In genomic region chr2:23637011-23637778, GRCh38 we compare ENCODE assay signal across 11 cellular contexts.
A peak's percentile ranks its signal among the peaks of the same experiment; 100 is the strongest.
DNase-seq lines count a peak whose midpoint lies in the region; ATAC-seq and TF ChIP-seq lines count a peak whose summit lies in the region.
"Had no signal": no experiment of that assay in that cellular context is flagged by ENCODE, and none has a peak within 500 bp of the region (broad histone marks: within the 10 kb centered on the region; RNA-seq: fewer than 3 reads in every experiment).

No MANE protein-coding gene starts in this region.

- H3K4me3 ChIP-seq in AG04449 (ENCODE audit: low read depth, low read length) = no peak overlapping the region
- H3K4me3 ChIP-seq in neural cell (ENCODE audit: low read length) = no peak overlapping the region
- H3K4me3 ChIP-seq in MM.1S (ENCODE audit: low read length) = no peak overlapping the region
- H3K4me3 ChIP-seq: BLaER1 treated with 17β-estradiol and CSF1 and Interleukin-3, amounts not matched to agents 10 nM and 100 nM; body of pancreas had no signal

- H3K27ac ChIP-seq in neural cell (ENCODE audit: low read length) (peak overlapping the region; percentile 58), MM.1S (ENCODE audit: low read length) (no peak overlapping the region)
- H3K27ac ChIP-seq: BLaER1 treated with 17β-estradiol and CSF1 and Interleukin-3, amounts not matched to agents 10 nM and 100 nM; body of pancreas had no signal

- H3K79me2 ChIP-seq in neural cell (replicated peaks; ENCODE audit: insufficient read depth, low read length) = no peaks in the 10 kb centered on the region
- no peaks in the 10 kb centered on the region for H3K79me2 ChIP-seq in MM.1S (ENCODE audit: low read length)

- H2AFZ ChIP-seq in neural cell (ENCODE audit: low read depth, low read length) = no peak overlapping the region
- H2AFZ ChIP-seq in MM.1S (ENCODE audit: low read length) = no peak overlapping the region

- TF ChIP-seq CTCF in AG04449 (IDR thresholded peaks at IDR 0.05; ENCODE audit: insufficient read depth, low read length, missing control alignments) (no peak), neural cell (IDR thresholded peaks at IDR 0.05; ENCODE audit: poor library complexity, severe bottlenecking) (no peak), MM.1S (IDR thresholded peaks at IDR 0.05; ENCODE audit: low read length) (no peak)

- no peak overlapping the region for H3K4me3 Mint-ChIP-seq in activated CD8-positive, alpha-beta memory T cell treated with anti-CD3 and anti-CD28 coated beads, Interleukin-2, amount 10 ng/mL, durations not matched to agents 7 days and 5 days
- H3K4me3 Mint-ChIP-seq: activated CD8-positive, alpha-beta T cell treated with anti-CD3 and anti-CD28 coated beads for 36 hours had no signal

- POLR2A ChIA-PET in AG04449 (lab: Yijun Ruan, JAX) = no interaction called here

- no peaks in the 10 kb centered on the region for H3K9me2 ChIP-seq in neural cell (ENCODE audit: insufficient read depth, low read length)
- H3K9me2 ChIP-seq in MM.1S (replicated peaks; ENCODE audit: insufficient read depth, low read length) = no peaks in the 10 kb centered on the region

- H3K27me3 ChIP-seq in neural cell (ENCODE audit: insufficient read depth, low read depth, low read length) = no peaks in the 10 kb centered on the region
- H3K27me3 ChIP-seq in MM.1S (replicated peaks; ENCODE audit: insufficient read depth, low read length) = no peaks in the 10 kb centered on the region
- H3K27me3 ChIP-seq: BLaER1 treated with 17β-estradiol and CSF1 and Interleukin-3, amounts not matched to agents 10 nM and 100 nM; body of pancreas had no signal

- H3F3A ChIP-seq in neural cell (ENCODE audit: insufficient read depth, low read length, poor library complexity, severe bottlenecking) = no peaks in the 10 kb centered on the region
- H3F3A ChIP-seq in MM.1S (ENCODE audit: insufficient read depth, low read length) = no peaks in the 10 kb centered on the region

- no peaks in the 10 kb centered on the region for H3K27me3 Mint-ChIP-seq in activated CD8-positive, alpha-beta memory T cell treated with anti-CD3 and anti-CD28 coated beads, Interleukin-2, amount 10 ng/mL, durations not matched to agents 7 days and 5 days
- H3K27me3 Mint-ChIP-seq: activated CD8-positive, alpha-beta T cell treated with anti-CD3 and anti-CD28 coated beads for 36 hours had no signal

- no peak overlapping the region for H3K27ac Mint-ChIP-seq in activated CD8-positive, alpha-beta memory T cell treated with anti-CD3 and anti-CD28 coated beads, Interleukin-2, amount 10 ng/mL, durations not matched to agents 7 days and 5 days
- H3K27ac Mint-ChIP-seq: activated CD8-positive, alpha-beta T cell treated with anti-CD3 and anti-CD28 coated beads for 36 hours had no signal

- H3K4me1 Mint-ChIP-seq in activated CD8-positive, alpha-beta memory T cell treated with anti-CD3 and anti-CD28 coated beads, Interleukin-2, amount 10 ng/mL, durations not matched to agents 7 days and 5 days = no peaks in the 10 kb centered on the region

- DNase-seq in AG04449 (ENCODE audit: low read depth, low spot score) (peak; percentile 54), NCI-H2227 (lab: John Stamatoyannopoulos, UW; ENCODE audit: unreplicated experiment) (peak; percentile 60), fibroblast of gingiva (ENCODE audit: low read depth) (peak; percentile 18), H4 (ENCODE audit: low spot score) (no peak), MM.1S (no peak)
- DNase-seq in activated CD8-positive, alpha-beta memory T cell treated with anti-CD3 and anti-CD28 coated beads, Interleukin-2, amount 10 ng/mL, durations not matched to agents 7 days and 5 days = no peak

- H3K4me1 ChIP-seq in MM.1S (ENCODE audit: low read length) = no peaks in the 10 kb centered on the region
- H3K4me1 ChIP-seq: BLaER1 treated with 17β-estradiol and CSF1 and Interleukin-3, amounts not matched to agents 10 nM and 100 nM; body of pancreas had no signal

- TF ChIP-seq RAD21 in neural cell (conservative IDR thresholded peaks at IDR 0.05) = no peak

- no peaks in the 10 kb centered on the region for H3K36me3 Mint-ChIP-seq in activated CD8-positive, alpha-beta memory T cell treated with anti-CD3 and anti-CD28 coated beads, Interleukin-2, amount 10 ng/mL, durations not matched to agents 7 days and 5 days

- H3K9ac ChIP-seq in neural cell (ENCODE audit: low read length) (peak overlapping the region; percentile 54), MM.1S (ENCODE audit: low read length) (no peak overlapping the region)
- H3K9ac ChIP-seq: BLaER1 treated with 17β-estradiol and CSF1 and Interleukin-3, amounts not matched to agents 10 nM and 100 nM had no signal

- H4K20me1 ChIP-seq in neural cell (ENCODE audit: insufficient read depth) = no peaks in the 10 kb centered on the region
- H4K20me1 ChIP-seq in MM.1S (ENCODE audit: insufficient read depth, low read length) = no peaks in the 10 kb centered on the region

- H3K36me3 ChIP-seq in neural cell (ENCODE audit: insufficient read depth, low read length) = no peaks in the 10 kb centered on the region
- no peaks in the 10 kb centered on the region for H3K36me3 ChIP-seq in MM.1S (replicated peaks; ENCODE audit: insufficient read depth, low read length)
- H3K36me3 ChIP-seq: BLaER1 treated with 17β-estradiol and CSF1 and Interleukin-3, amounts not matched to agents 10 nM and 100 nM had no signal

- H3K9me3 Mint-ChIP-seq in activated CD8-positive, alpha-beta memory T cell treated with anti-CD3 and anti-CD28 coated beads, Interleukin-2, amount 10 ng/mL, durations not matched to agents 7 days and 5 days (ENCODE audit: low read depth) = no peaks in the 10 kb centered on the region
- H3K9me3 Mint-ChIP-seq: activated CD8-positive, alpha-beta T cell treated with anti-CD3 and anti-CD28 coated beads for 36 hours had no signal

- ATAC-seq in activated CD8-positive, alpha-beta memory T cell treated with anti-CD3 and anti-CD28 coated beads, Interleukin-2, amount 10 ng/mL, durations not matched to agents 7 days and 5 days = no peak
- ATAC-seq in GM18517 (IDR thresholded peaks at IDR 0.05; ENCODE audit: unreplicated experiment) = no peak
- ATAC-seq: activated CD8-positive, alpha-beta T cell treated with anti-CD3 and anti-CD28 coated beads for 36 hours; body of pancreas had no signal

- no peak for TF ChIP-seq EP300 in neural cell (conservative IDR thresholded peaks at IDR 0.05; ENCODE audit: poor library complexity, severe bottlenecking)

- H3K9me3 ChIP-seq in neural cell (ENCODE audit: low read length) (no peaks in the 10 kb centered on the region), MM.1S (replicated peaks; ENCODE audit: insufficient read depth, low read length) (no peaks in the 10 kb centered on the region)
- H3K9me3 ChIP-seq: body of pancreas had no signal

- CTCF ChIA-PET in AG04449 (lab: Yijun Ruan, JAX) = interaction anchor here (1.1 to 2.9 kb wide), 5 partner anchors 9 to 124 kb away, joined by 3 to 15 read pairs (median 6); no protein-coding TSS in a partner anchor
- CTCF ChIA-PET in activated CD8-positive, alpha-beta memory T cell treated with anti-CD3 and anti-CD28 coated beads, Interleukin-2, amount 10 ng/mL, durations not matched to agents 7 days and 5 days (lab: Charles Lee) = interaction anchor here (0.8 kb wide), 1 partner anchor 13 kb away, joined by 3 read pairs; no protein-coding TSS in a partner anchor

- H3K4me2 ChIP-seq in neural cell (ENCODE audit: low read length) = no peak overlapping the region
- no peak overlapping the region for H3K4me2 ChIP-seq in MM.1S (ENCODE audit: low read depth, low read length)
- H3K4me2 ChIP-seq: BLaER1 treated with 17β-estradiol and CSF1 and Interleukin-3, amounts not matched to agents 10 nM and 100 nM had no signal

TF ChIP-seq in neural cell, 6 proteins besides CTCF, POLR2A, EP300 and RAD21:
- TF ChIP-seq SMC3 (conservative IDR thresholded peaks at IDR 0.05; ENCODE audit: poor library complexity) = no peak
- TF ChIP-seq POLR2AphosphoS5 (IDR thresholded peaks at IDR 0.05) = peak; percentile 13

Comparison
In these comparisons a context has a peak if more than half of its experiments do, and no peak if none do; other contexts are left out.
1. DNase-seq: peak in AG04449 (single experiment), NCI-H2227 (single experiment) and fibroblast of gingiva (single experiment); none in activated CD8-positive, alpha-beta memory T cell treated with anti-CD3 and anti-CD28 coated beads, Interleukin-2, amount 10 ng/mL, durations not matched to agents 7 days and 5 days (single experiment), H4 (single experiment) and MM.1S (single experiment).